ENCODE assay signal across 19 cellular contexts in the genomic region with DNA sequence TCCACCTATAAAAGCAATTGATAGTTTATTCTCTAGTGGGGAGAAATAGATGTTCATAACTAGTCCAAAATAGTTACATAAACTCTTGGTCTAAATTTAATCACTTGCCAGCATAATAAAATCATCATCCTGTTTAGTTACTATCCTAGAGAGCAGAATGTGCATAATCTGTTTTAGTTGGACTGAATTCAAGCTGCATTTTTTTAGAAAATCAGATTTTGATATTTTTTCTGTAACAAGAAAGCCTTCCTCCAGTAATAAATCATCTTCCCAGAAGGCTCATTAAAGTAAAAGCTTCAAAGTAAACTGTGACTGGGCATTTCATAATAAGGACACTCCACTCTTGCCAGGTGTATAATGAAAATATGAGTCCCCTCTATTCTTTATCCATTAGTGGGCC.
DNase-seq lines count a peak whose midpoint lies in the region; ATAC-seq and TF ChIP-seq lines count a peak whose summit lies in the region.
"Had no signal": no experiment of that assay in that cellular context is flagged by ENCODE, and none has a peak within 500 bp of the region (broad histone marks: within the 10 kb centered on the region; RNA-seq: fewer than 3 reads in every experiment).

No MANE protein-coding gene starts in this region.

- intact Hi-C loops in Right ventricle myocardium inferior (cut with DNase I), result no loop called here

- H3K4me1 ChIP-seq in adipocyte (ENCODE audit: control insufficient read depth, insufficient read depth, low read length), result peaks cover 9% of the 10 kb centered on the region

- no peak overlapping the region for H3K9ac ChIP-seq in adipocyte (ENCODE audit: low read length)
- H3K9ac ChIP-seq: GM23248 had no signal

- no peaks in the 10 kb centered on the region for H3K27me3 ChIP-seq in adipocyte (replicated peaks; ENCODE audit: control insufficient read depth, insufficient read depth, low read length)
- H3K27me3 ChIP-seq: BE2C had no signal

- ATAC-seq in GM21381 (IDR thresholded peaks at IDR 0.05; ENCODE audit: unreplicated experiment) (no peak), Right ventricle myocardium inferior (no peak)
- ATAC-seq: GM12878 had no signal

- H3K36me3 ChIP-seq in adipocyte (ENCODE audit: control insufficient read depth, insufficient read depth, low read length, severe bottlenecking), result no peaks in the 10 kb centered on the region
- H3K36me3 ChIP-seq: BE2C, HAP-1 had no signal

- peak; percentile 12 for DNase-seq in NCI-H1417 treated with DMSO at 0.1 percent for 48 hours (lab: John Stamatoyannopoulos, UW)
- DNase-seq in NCI-H446 (lab: John Stamatoyannopoulos, UW), result peak; percentile 80 to 92
- DNase-seq in adipocyte (ENCODE audit: low read depth), result no peak
- DNase-seq in retinal pigment epithelial cell (ENCODE audit: low read depth), result peak; percentile 12
- no peak for DNase-seq in Right ventricle myocardium inferior (ENCODE audit: missing footprints)
- DNase-seq: ACHN; BE2C; C1 segment of cervical spinal cord; CD4-positive, CD25-positive, alpha-beta regulatory T cell; CD8-positive, alpha-beta memory T cell; COR-L47; DMS 273 treated with DMSO at 0.1 percent for 48 hours; DMS53; DND-41; EL; GM23248 had no signal

- no peak for TF ChIP-seq CTCF in retinal pigment epithelial cell (conservative IDR thresholded peaks at IDR 0.05; ENCODE audit: low read depth, low read length)

- no peaks in the 10 kb centered on the region for H3K9me3 ChIP-seq in adipocyte (ENCODE audit: control insufficient read depth, low read length)
- H3K9me3 ChIP-seq: BE2C, HAP-1 had no signal

- H3K4me3 ChIP-seq in adipocyte (ENCODE audit: low read length) (peak overlapping the region; percentile 40), retinal pigment epithelial cell (ENCODE audit: low read length) (no peak overlapping the region)
- H3K4me3 ChIP-seq: GM12878, GM23248, HAP-1 had no signal

Comparison
In these comparisons a context has a peak if more than half of its experiments do, and no peak if none do; other contexts are left out.
1. DNase-seq: peak in NCI-H1417 treated with DMSO at 0.1 percent for 48 hours (single experiment), NCI-H446 (2 of 2) and retinal pigment epithelial cell (single experiment); none in adipocyte (single experiment) and Right ventricle myocardium inferior (single experiment).